Comparison of ENCODE assay signal across 8 cellular contexts in genomic region chr2:165203689-165204559, GRCh38. TPM values are rescaled to one million over a fixed set of nuclear protein-coding genes. Genes with fewer than 3 reads are reported as not detected.
A peak's percentile ranks its signal among the peaks of the same experiment; 100 is the strongest.
DNase-seq lines count a peak whose midpoint lies in the region; ATAC-seq and TF ChIP-seq lines count a peak whose summit lies in the region.

SCN3A (minus strand) TSS chr2:165204050; CDS start chr2:165176394, 27,656 bp downstream.

- no peak within 1 kb of the TSS for H3K27ac Mint-ChIP-seq in activated naive CD4-positive, alpha-beta T cell treated with anti-CD3 and anti-CD28 coated beads, Interleukin-2, amount 10 ng/mL, durations not matched to agents 7 days and 5 days

- H3K4me1 ChIP-seq in right atrium auricular region: no peaks in the 10 kb centered on the region
- H3K4me1 ChIP-seq in skeletal muscle satellite cell (ENCODE audit: control insufficient read depth, insufficient read depth, low read length): peaks cover 6% of the 10 kb centered on the region

- no peaks in the 10 kb centered on the region for H3K4me1 Mint-ChIP-seq in activated naive CD4-positive, alpha-beta T cell treated with anti-CD3 and anti-CD28 coated beads, Interleukin-2, amount 10 ng/mL, durations not matched to agents 7 days and 5 days

- H3K4me3 ChIP-seq in WERI-Rb-1 (ENCODE audit: low read depth, low read length) (no peak within 1 kb of the TSS), right atrium auricular region (peak within 1 kb of the TSS in 1 of 2 donors; percentile 11), skeletal muscle satellite cell (ENCODE audit: low read length) (peak within 1 kb of the TSS; percentile 49)

- H3K9ac ChIP-seq in skeletal muscle satellite cell (ENCODE audit: low read depth, low read length): no peak within 1 kb of the TSS

- CTCF ChIA-PET in activated naive CD4-positive, alpha-beta T cell treated with anti-CD3 and anti-CD28 coated beads, Interleukin-2, amount 10 ng/mL, durations not matched to agents 7 days and 5 days (lab: Charles Lee): interaction anchor here (0.6 to 4.2 kb wide), 16 partner anchors 8 to 824 kb away, joined by 3 to 24 read pairs (median 4); partner anchors contain the start of gene SCN2A

- H3K36me3 ChIP-seq in WERI-Rb-1 (no peaks in the 10 kb centered on the region), right atrium auricular region (no peaks in the 10 kb centered on the region), skeletal muscle satellite cell (ENCODE audit: insufficient read depth, low read length) (no peaks in the 10 kb centered on the region)

- H3K9me3 Mint-ChIP-seq in activated naive CD4-positive, alpha-beta T cell treated with anti-CD3 and anti-CD28 coated beads, Interleukin-2, amount 10 ng/mL, durations not matched to agents 7 days and 5 days: no peaks in the 10 kb centered on the region

- peak; percentile 70 for TF ChIP-seq CTCF in WERI-Rb-1 (IDR thresholded peaks at IDR 0.05; ENCODE audit: low read depth, low read length)
- peak; percentile 50 to 81 for TF ChIP-seq CTCF in right atrium auricular region (IDR thresholded peaks at IDR 0.05)

- no peaks in the 10 kb centered on the region for H3K27me3 ChIP-seq in WERI-Rb-1 (ENCODE audit: insufficient read depth, low read depth, severe bottlenecking)
- H3K27me3 ChIP-seq in right atrium auricular region: no peaks in the 10 kb centered on the region
- no peaks in the 10 kb centered on the region for H3K27me3 ChIP-seq in skeletal muscle satellite cell (ENCODE audit: control insufficient read depth, insufficient read depth, low read length)

- H3K4me2 ChIP-seq in skeletal muscle satellite cell (ENCODE audit: low read length): peak within 1 kb of the TSS; percentile 52

- H3K27ac ChIP-seq in WERI-Rb-1: no peak within 1 kb of the TSS
- H3K27ac ChIP-seq in right atrium auricular region: no peak within 1 kb of the TSS

- H3K9me3 ChIP-seq in WERI-Rb-1 (ENCODE audit: severe bottlenecking): no peaks in the 10 kb centered on the region
- H3K9me3 ChIP-seq in right atrium auricular region: no peaks in the 10 kb centered on the region
- H3K9me3 ChIP-seq in skeletal muscle satellite cell (replicated peaks; ENCODE audit: low read length): no peaks in the 10 kb centered on the region

- H3K36me3 Mint-ChIP-seq in activated naive CD4-positive, alpha-beta T cell treated with anti-CD3 and anti-CD28 coated beads, Interleukin-2, amount 10 ng/mL, durations not matched to agents 7 days and 5 days: no peaks in the 10 kb centered on the region

- peak; percentile 59 for DNase-seq in Ammon's horn (ENCODE audit: low spot score)
- DNase-seq in NCI-H187 treated with DMSO at 0.1 percent for 48 hours (lab: John Stamatoyannopoulos, UW): peak; percentile 31
- DNase-seq in WERI-Rb-1: peak; percentile 28
- no peak for DNase-seq in right atrium auricular region (ENCODE audit: low spot score)
- DNase-seq in activated naive CD4-positive, alpha-beta T cell treated with anti-CD3 and anti-CD28 coated beads, Interleukin-2, amount 10 ng/mL, durations not matched to agents 7 days and 5 days: no peak

- H3K27me3 Mint-ChIP-seq in activated naive CD4-positive, alpha-beta T cell treated with anti-CD3 and anti-CD28 coated beads, Interleukin-2, amount 10 ng/mL, durations not matched to agents 7 days and 5 days: peaks cover 4% of the 10 kb centered on the region

- no peak within 1 kb of the TSS for H3K4me3 Mint-ChIP-seq in activated naive CD4-positive, alpha-beta T cell treated with anti-CD3 and anti-CD28 coated beads, Interleukin-2, amount 10 ng/mL, durations not matched to agents 7 days and 5 days

- ATAC-seq in GM18498 (IDR thresholded peaks at IDR 0.05; ENCODE audit: unreplicated experiment) (peak; percentile 75), HG02938 (IDR thresholded peaks at IDR 0.05; ENCODE audit: unreplicated experiment) (peak; percentile 52)

RNA-seq across cellular contexts. Expression of gene SCN3A, which starts in this region (rescaled TPM):
- 1 to 10 TPM; 1.0 to 2.6 TPM for total RNA-seq in right atrium auricular region
- 1.5 TPM in 1 of 2 replicates, not detected in the other for total RNA-seq in skeletal muscle satellite cell (2012; rRNA removed)

Comparison
In these comparisons a context has a peak if more than half of its experiments do, and no peak if none do; other contexts are left out.
1. DNase-seq: peak in Ammon's horn (single experiment), NCI-H187 treated with DMSO at 0.1 percent for 48 hours (single experiment) and WERI-Rb-1 (single experiment); none in right atrium auricular region (single experiment) and activated naive CD4-positive, alpha-beta T cell treated with anti-CD3 and anti-CD28 coated beads, Interleukin-2, amount 10 ng/mL, durations not matched to agents 7 days and 5 days (single experiment).